In the genomic region with DNA sequence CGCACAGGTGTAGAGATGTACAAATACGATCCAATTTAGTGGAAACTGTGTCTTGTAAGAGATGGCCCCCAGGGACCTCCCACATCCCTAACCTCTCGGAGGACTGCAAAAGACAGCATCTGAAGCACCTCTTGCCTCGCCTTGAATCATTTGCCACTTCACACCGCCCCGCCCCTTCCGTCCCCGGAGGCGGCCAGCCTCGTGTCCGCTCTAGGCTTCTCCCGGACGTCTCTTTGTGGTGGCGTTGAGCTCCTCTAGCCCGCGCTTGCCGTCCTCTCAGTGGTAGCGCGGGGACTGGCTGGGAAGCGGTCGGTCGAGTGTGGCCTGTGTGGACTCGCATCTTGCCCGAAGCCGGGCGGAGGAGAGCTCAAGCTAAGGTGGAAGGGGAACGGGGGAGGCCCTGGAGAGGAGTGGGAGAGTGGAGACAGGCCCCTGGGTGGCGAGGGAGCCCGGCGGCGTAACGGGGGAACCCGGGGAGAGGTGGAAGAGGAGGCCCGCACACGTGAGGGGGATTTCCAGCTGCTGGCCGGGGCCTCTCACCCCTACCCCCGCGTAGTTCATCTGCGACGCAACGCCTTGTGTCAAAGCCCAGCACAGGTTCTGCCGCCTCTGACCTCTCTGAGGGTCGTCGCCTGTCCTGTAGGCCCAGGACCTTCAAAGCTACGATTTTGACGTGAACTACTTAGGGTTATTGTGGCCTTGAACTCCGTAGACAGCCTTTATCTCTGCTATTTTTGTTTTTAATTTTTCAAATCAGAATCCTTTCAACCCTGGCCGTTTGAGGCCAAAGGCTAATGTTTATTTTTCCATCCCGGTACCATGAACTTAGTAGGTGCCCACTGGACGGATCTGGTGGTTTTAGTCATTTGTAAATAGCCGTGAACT, we compare ENCODE assay signal across 8 cellular contexts. TPM values are rescaled to one million over a fixed set of nuclear protein-coding genes. Genes with fewer than 3 reads are reported as not detected.
DNase-seq lines count a peak whose midpoint lies in the region; ATAC-seq and TF ChIP-seq lines count a peak whose summit lies in the region.

A gene (plus strand): TSS at position 279 of the 885 bp plus-strand sequence. CDS start 7,845 bp downstream, outside the sequence.

- peaks cover 0 to 3% (median 0%) of the 10 kb centered on the region in 4 donors for H3K27me3 ChIP-seq in liver (ENCODE audit: control insufficient read depth in 4 of 4, insufficient read depth in 4 of 4, low read length in 3 of 4)

- peaks cover 0 to 27% (median 18%) of the 10 kb centered on the region in 4 donors for H3K4me1 ChIP-seq in liver (ENCODE audit: control insufficient read depth in 4 of 4, insufficient read depth in 4 of 4, low read length in 3 of 4)

- TF ChIP-seq RAD21 in liver (IDR thresholded peaks at IDR 0.05), result peak in 1 of 2 donors; percentile 50

- peak; percentile 96 for ATAC-seq in GM19395 (IDR thresholded peaks at IDR 0.05; ENCODE audit: unreplicated experiment)
- peak; percentile 95 for ATAC-seq in HG03565 (IDR thresholded peaks at IDR 0.05; ENCODE audit: unreplicated experiment)

- peak; percentile 96 for DNase-seq in NCI-H774 (lab: John Stamatoyannopoulos, UW)
- DNase-seq in activated CD4-positive, alpha-beta T cell treated with anti-CD3 and anti-CD28 coated beads, Interleukin-2, amount 50 U/mL, for 48 hours, result peak; percentile 88 to 92
- DNase-seq in dermis microvascular lymphatic vessel endothelial cell (ENCODE audit: low read depth in 2 of 2), result peak; percentile 90 to 96
- DNase-seq in stimulated activated CD4-positive, alpha-beta T cell treated with anti-CD3 and anti-CD28 coated beads, Interleukin-4, amount 100 ng/mL, for 24 hours, result peak; percentile 91

- H3K9me3 ChIP-seq in liver (ENCODE audit: control insufficient read depth in 4 of 4, low read length in 3 of 4), result no peaks in the 10 kb centered on the region

- H3K4me3 ChIP-seq in liver (ENCODE audit: low read depth in 1 of 3, low read length in 3 of 3), result peak within 1 kb of the TSS; percentile 57 to 82 (median 72)

- peak within 1 kb of the TSS; percentile 64 to 73 for H3K9ac ChIP-seq in liver (ENCODE audit: low read depth in 1 of 2, low read length in 2 of 2)

- under 1% methylated on average over 51 of the region's 51 CpGs for WGBS in liver

- peak within 1 kb of the TSS; percentile 93 for H3K27ac ChIP-seq in C4-2B
- H3K27ac ChIP-seq in liver (ENCODE audit: low read depth in 1 of 2, low read length in 2 of 2), result peak within 1 kb of the TSS; percentile 85 to 96

- no peaks in the 10 kb centered on the region for H3K36me3 ChIP-seq in liver (ENCODE audit: control insufficient read depth in 4 of 4, insufficient read depth in 3 of 4, low read depth in 1 of 4, low read length in 3 of 4)

- TF ChIP-seq CTCF in C4-2B (conservative IDR thresholded peaks at IDR 0.05), result no peak
- no peak for TF ChIP-seq CTCF in liver (IDR thresholded peaks at IDR 0.05; ENCODE audit: low read depth, low read length, missing input control)

TF ChIP-seq in liver, 16 proteins besides CTCF, POLR2A, EP300 and RAD21:
- TF ChIP-seq, protein P1, sequence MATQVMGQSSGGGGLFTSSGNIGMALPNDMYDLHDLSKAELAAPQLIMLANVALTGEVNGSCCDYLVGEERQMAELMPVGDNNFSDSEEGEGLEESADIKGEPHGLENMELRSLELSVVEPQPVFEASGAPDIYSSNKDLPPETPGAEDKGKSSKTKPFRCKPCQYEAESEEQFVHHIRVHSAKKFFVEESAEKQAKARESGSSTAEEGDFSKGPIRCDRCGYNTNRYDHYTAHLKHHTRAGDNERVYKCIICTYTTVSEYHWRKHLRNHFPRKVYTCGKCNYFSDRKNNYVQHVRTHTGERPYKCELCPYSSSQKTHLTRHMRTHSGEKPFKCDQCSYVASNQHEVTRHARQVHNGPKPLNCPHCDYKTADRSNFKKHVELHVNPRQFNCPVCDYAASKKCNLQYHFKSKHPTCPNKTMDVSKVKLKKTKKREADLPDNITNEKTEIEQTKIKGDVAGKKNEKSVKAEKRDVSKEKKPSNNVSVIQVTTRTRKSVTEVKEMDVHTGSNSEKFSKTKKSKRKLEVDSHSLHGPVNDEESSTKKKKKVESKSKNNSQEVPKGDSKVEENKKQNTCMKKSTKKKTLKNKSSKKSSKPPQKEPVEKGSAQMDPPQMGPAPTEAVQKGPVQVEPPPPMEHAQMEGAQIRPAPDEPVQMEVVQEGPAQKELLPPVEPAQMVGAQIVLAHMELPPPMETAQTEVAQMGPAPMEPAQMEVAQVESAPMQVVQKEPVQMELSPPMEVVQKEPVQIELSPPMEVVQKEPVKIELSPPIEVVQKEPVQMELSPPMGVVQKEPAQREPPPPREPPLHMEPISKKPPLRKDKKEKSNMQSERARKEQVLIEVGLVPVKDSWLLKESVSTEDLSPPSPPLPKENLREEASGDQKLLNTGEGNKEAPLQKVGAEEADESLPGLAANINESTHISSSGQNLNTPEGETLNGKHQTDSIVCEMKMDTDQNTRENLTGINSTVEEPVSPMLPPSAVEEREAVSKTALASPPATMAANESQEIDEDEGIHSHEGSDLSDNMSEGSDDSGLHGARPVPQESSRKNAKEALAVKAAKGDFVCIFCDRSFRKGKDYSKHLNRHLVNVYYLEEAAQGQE (IDR thresholded peaks at IDR 0.05), result peak; percentile 95
- peak in 1 of 2 donors; percentile 42 for TF ChIP-seq EGR1 (IDR thresholded peaks at IDR 0.05; ENCODE audit: low read depth in 2 of 2)
- TF ChIP-seq, protein P2, sequence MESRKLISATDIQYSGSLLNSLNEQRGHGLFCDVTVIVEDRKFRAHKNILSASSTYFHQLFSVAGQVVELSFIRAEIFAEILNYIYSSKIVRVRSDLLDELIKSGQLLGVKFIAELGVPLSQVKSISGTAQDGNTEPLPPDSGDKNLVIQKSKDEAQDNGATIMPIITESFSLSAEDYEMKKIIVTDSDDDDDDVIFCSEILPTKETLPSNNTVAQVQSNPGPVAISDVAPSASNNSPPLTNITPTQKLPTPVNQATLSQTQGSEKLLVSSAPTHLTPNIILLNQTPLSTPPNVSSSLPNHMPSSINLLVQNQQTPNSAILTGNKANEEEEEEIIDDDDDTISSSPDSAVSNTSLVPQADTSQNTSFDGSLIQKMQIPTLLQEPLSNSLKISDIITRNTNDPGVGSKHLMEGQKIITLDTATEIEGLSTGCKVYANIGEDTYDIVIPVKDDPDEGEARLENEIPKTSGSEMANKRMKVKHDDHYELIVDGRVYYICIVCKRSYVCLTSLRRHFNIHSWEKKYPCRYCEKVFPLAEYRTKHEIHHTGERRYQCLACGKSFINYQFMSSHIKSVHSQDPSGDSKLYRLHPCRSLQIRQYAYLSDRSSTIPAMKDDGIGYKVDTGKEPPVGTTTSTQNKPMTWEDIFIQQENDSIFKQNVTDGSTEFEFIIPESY (IDR thresholded peaks at IDR 0.05), result no peak
- TF ChIP-seq, protein P3, sequence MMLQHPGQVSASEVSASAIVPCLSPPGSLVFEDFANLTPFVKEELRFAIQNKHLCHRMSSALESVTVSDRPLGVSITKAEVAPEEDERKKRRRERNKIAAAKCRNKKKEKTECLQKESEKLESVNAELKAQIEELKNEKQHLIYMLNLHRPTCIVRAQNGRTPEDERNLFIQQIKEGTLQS (IDR thresholded peaks at IDR 0.05), result peak; percentile 50
- TF ChIP-seq NR2F2 (IDR thresholded peaks at IDR 0.05), result peak; percentile 54
- no peak for TF ChIP-seq HNF4G (IDR thresholded peaks at IDR 0.05)
- TF ChIP-seq GABPA (IDR thresholded peaks at IDR 0.05 in 1 of 2, conservative IDR thresholded peaks at IDR 0.05 in 1 of 2), result peak; percentile 55 to 91
- peak in 1 of 2 donors; percentile 74 for TF ChIP-seq JUND (IDR thresholded peaks at IDR 0.05)
- no peak for TF ChIP-seq FOXA1 (IDR thresholded peaks at IDR 0.05)
- TF ChIP-seq, protein P4, sequence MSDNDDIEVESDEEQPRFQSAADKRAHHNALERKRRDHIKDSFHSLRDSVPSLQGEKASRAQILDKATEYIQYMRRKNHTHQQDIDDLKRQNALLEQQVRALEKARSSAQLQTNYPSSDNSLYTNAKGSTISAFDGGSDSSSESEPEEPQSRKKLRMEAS (IDR thresholded peaks at IDR 0.05), result peak; percentile 85
- TF ChIP-seq TAF1 (conservative IDR thresholded peaks at IDR 0.05), result peak; percentile 98
- peak; percentile 70 for TF ChIP-seq SP1 (IDR thresholded peaks at IDR 0.05)
- TF ChIP-seq HNF4A (conservative IDR thresholded peaks at IDR 0.05), result peak; percentile 25 to 47
- peak; percentile 31 for TF ChIP-seq FOXA2 (IDR thresholded peaks at IDR 0.05)
- TF ChIP-seq RXRA (IDR thresholded peaks at IDR 0.05), result peak; percentile 58 to 64
- peak; percentile 91 for TF ChIP-seq YY1 (IDR thresholded peaks at IDR 0.05)

RNA-seq across cellular contexts. Expression of the gene that starts here (rescaled TPM):
- total RNA-seq in dermis microvascular lymphatic vessel endothelial cell (13.4 and 17.1 TPM in 2 replicates), liver (10 to 100 TPM; 11.5 to 15.7 TPM)
- 10 to 100 TPM in 1 of 2 donors, 1 to 10 TPM in 1; 8.2 to 22.9 TPM for polyA plus RNA-seq in liver

Comparison
In these comparisons a context has a peak if more than half of its experiments do, and no peak if none do; other contexts are left out.
1. Peak in every context shown above with its lines: DNase-seq, ATAC-seq, H3K4me3 ChIP-seq and H3K27ac ChIP-seq.